Comparison of ENCODE assay signal across 1 cellular context in the genomic region with DNA sequence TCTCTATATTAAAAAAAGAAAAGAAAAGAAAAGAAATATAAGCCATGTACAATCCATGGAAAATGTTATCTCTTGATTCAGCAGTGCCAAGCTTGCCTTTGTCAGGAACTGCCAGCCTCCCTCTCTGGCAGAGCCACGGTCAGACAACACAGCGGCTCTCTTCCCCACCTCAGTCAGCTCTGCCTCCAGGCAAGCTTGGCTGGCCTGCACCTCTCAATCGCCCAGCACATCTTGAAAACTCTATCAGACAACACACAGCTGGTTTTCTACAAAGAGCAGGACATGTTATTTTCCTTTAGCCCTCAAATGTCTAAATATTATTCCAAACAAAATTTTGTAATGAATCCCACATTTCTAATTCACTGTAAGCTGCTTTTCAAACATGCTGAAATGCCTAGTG.
TF ChIP-seq lines count a peak whose summit lies in the region.

No MANE protein-coding gene starts in this region.

TF ChIP-seq in GM23338, 12 proteins besides CTCF, POLR2A, EP300 and RAD21 (continued from another document):
- TF ChIP-seq, protein P1, sequence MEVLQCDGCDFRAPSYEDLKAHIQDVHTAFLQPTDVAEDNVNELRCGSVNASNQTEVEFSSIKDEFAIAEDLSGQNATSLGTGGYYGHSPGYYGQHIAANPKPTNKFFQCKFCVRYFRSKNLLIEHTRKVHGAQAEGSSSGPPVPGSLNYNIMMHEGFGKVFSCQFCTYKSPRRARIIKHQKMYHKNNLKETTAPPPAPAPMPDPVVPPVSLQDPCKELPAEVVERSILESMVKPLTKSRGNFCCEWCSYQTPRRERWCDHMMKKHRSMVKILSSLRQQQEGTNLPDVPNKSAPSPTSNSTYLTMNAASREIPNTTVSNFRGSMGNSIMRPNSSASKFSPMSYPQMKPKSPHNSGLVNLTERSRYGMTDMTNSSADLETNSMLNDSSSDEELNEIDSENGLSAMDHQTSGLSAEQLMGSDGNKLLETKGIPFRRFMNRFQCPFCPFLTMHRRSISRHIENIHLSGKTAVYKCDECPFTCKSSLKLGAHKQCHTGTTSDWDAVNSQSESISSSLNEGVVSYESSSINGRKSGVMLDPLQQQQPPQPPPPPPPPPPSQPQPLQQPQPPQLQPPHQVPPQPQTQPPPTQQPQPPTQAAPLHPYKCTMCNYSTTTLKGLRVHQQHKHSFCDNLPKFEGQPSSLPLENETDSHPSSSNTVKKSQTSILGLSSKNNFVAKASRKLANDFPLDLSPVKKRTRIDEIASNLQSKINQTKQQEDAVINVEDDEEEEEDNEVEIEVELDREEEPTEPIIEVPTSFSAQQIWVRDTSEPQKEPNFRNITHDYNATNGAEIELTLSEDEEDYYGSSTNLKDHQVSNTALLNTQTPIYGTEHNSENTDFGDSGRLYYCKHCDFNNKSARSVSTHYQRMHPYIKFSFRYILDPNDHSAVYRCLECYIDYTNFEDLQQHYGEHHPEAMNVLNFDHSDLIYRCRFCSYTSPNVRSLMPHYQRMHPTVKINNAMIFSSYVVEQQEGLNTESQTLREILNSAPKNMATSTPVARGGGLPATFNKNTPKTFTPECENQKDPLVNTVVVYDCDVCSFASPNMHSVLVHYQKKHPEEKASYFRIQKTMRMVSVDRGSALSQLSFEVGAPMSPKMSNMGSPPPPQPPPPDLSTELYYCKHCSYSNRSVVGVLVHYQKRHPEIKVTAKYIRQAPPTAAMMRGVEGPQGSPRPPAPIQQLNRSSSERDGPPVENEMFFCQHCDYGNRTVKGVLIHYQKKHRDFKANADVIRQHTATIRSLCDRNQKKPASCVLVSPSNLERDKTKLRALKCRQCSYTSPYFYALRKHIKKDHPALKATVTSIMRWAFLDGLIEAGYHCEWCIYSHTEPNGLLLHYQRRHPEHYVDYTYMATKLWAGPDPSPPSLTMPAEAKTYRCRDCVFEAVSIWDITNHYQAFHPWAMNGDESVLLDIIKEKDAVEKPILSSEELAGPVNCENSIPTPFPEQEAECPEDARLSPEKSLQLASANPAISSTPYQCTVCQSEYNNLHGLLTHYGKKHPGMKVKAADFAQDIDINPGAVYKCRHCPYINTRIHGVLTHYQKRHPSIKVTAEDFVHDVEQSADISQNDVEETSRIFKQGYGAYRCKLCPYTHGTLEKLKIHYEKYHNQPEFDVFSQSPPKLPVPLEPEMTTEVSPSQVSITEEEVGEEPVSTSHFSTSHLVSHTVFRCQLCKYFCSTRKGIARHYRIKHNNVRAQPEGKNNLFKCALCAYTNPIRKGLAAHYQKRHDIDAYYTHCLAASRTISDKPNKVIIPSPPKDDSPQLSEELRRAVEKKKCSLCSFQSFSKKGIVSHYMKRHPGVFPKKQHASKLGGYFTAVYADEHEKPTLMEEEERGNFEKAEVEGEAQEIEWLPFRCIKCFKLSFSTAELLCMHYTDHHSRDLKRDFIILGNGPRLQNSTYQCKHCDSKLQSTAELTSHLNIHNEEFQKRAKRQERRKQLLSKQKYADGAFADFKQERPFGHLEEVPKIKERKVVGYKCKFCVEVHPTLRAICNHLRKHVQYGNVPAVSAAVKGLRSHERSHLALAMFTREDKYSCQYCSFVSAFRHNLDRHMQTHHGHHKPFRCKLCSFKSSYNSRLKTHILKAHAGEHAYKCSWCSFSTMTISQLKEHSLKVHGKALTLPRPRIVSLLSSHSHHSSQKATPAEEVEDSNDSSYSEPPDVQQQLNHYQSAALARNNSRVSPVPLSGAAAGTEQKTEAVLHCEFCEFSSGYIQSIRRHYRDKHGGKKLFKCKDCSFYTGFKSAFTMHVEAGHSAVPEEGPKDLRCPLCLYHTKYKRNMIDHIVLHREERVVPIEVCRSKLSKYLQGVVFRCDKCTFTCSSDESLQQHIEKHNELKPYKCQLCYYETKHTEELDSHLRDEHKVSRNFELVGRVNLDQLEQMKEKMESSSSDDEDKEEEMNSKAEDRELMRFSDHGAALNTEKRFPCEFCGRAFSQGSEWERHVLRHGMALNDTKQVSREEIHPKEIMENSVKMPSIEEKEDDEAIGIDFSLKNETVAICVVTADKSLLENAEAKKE (CRISPR knock-in tag; IDR thresholded peaks at IDR 0.05): no peak
- TF ChIP-seq ZNF114 (CRISPR knock-in tag; IDR thresholded peaks at IDR 0.05) (no peak), ZNF331 (CRISPR knock-in tag; IDR thresholded peaks at IDR 0.05; ENCODE audit: low read depth) (no peak), STAT1 (IDR thresholded peaks at IDR 0.05; ENCODE audit: unreplicated experiment) (no peak), CREB1 (CRISPR knock-in tag; IDR thresholded peaks at IDR 0.05; ENCODE audit: low read depth) (no peak), NANOG (IDR thresholded peaks at IDR 0.05; ENCODE audit: borderline replicate concordance) (no peak), EZH2phosphoT487 (IDR thresholded peaks at IDR 0.05; ENCODE audit: unreplicated experiment) (no peak), JUNB (IDR thresholded peaks at IDR 0.05; ENCODE audit: unreplicated experiment) (no peak)
- TF ChIP-seq, protein P2, sequence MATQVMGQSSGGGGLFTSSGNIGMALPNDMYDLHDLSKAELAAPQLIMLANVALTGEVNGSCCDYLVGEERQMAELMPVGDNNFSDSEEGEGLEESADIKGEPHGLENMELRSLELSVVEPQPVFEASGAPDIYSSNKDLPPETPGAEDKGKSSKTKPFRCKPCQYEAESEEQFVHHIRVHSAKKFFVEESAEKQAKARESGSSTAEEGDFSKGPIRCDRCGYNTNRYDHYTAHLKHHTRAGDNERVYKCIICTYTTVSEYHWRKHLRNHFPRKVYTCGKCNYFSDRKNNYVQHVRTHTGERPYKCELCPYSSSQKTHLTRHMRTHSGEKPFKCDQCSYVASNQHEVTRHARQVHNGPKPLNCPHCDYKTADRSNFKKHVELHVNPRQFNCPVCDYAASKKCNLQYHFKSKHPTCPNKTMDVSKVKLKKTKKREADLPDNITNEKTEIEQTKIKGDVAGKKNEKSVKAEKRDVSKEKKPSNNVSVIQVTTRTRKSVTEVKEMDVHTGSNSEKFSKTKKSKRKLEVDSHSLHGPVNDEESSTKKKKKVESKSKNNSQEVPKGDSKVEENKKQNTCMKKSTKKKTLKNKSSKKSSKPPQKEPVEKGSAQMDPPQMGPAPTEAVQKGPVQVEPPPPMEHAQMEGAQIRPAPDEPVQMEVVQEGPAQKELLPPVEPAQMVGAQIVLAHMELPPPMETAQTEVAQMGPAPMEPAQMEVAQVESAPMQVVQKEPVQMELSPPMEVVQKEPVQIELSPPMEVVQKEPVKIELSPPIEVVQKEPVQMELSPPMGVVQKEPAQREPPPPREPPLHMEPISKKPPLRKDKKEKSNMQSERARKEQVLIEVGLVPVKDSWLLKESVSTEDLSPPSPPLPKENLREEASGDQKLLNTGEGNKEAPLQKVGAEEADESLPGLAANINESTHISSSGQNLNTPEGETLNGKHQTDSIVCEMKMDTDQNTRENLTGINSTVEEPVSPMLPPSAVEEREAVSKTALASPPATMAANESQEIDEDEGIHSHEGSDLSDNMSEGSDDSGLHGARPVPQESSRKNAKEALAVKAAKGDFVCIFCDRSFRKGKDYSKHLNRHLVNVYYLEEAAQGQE (IDR thresholded peaks at IDR 0.05; ENCODE audit: unreplicated experiment): no peak
- TF ChIP-seq, protein P3, sequence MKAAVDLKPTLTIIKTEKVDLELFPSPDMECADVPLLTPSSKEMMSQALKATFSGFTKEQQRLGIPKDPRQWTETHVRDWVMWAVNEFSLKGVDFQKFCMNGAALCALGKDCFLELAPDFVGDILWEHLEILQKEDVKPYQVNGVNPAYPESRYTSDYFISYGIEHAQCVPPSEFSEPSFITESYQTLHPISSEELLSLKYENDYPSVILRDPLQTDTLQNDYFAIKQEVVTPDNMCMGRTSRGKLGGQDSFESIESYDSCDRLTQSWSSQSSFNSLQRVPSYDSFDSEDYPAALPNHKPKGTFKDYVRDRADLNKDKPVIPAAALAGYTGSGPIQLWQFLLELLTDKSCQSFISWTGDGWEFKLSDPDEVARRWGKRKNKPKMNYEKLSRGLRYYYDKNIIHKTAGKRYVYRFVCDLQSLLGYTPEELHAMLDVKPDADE (IDR thresholded peaks at IDR 0.05): no peak
